Comparison of ENCODE assay signal across 2 cellular contexts in the genomic region with DNA sequence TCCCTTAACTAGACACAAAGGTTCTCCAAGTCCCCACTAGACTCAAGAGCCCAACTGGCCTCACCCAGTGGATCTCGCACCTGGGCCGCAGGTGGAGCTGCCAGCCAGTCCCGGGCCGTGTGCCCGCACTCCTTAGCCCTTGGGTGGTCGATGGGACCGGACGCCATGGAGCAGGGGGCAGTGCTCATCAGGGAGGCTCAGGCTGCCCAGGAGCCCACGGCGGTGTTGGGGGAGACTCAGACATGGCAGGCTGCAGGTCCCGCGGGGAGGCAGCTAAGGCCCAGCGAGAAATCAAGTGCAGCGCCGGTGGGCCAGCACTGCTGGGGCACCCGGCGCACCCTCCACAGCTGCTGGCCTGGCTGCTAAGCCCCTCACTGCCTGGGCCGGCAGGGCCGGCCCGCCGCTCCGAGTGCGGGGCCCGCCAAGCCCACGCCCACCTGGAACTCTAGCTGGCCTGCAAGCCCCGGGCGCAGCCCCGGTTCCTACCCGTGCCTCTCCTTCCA.
TF ChIP-seq lines count a peak whose summit lies in the region.

No MANE protein-coding gene starts in this region.

TF ChIP-seq in SK-N-SH, 30 proteins besides CTCF, POLR2A, EP300 and RAD21 (continued from another document):
- TF ChIP-seq, protein P1, sequence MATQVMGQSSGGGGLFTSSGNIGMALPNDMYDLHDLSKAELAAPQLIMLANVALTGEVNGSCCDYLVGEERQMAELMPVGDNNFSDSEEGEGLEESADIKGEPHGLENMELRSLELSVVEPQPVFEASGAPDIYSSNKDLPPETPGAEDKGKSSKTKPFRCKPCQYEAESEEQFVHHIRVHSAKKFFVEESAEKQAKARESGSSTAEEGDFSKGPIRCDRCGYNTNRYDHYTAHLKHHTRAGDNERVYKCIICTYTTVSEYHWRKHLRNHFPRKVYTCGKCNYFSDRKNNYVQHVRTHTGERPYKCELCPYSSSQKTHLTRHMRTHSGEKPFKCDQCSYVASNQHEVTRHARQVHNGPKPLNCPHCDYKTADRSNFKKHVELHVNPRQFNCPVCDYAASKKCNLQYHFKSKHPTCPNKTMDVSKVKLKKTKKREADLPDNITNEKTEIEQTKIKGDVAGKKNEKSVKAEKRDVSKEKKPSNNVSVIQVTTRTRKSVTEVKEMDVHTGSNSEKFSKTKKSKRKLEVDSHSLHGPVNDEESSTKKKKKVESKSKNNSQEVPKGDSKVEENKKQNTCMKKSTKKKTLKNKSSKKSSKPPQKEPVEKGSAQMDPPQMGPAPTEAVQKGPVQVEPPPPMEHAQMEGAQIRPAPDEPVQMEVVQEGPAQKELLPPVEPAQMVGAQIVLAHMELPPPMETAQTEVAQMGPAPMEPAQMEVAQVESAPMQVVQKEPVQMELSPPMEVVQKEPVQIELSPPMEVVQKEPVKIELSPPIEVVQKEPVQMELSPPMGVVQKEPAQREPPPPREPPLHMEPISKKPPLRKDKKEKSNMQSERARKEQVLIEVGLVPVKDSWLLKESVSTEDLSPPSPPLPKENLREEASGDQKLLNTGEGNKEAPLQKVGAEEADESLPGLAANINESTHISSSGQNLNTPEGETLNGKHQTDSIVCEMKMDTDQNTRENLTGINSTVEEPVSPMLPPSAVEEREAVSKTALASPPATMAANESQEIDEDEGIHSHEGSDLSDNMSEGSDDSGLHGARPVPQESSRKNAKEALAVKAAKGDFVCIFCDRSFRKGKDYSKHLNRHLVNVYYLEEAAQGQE (IDR thresholded peaks at IDR 0.05; ENCODE audit: low read depth, low read length) = no peak
- no peak for TF ChIP-seq NFIC (IDR thresholded peaks at IDR 0.05; ENCODE audit: borderline replicate concordance)
- TF ChIP-seq TEAD4 (IDR thresholded peaks at IDR 0.05; ENCODE audit: borderline replicate concordance, insufficient read depth) = no peak
- no peak for TF ChIP-seq GABPA (IDR thresholded peaks at IDR 0.05; ENCODE audit: low read depth)

TF ChIP-seq in SK-N-SH treated with all-trans-retinoic acid at 6 μM for 48 hours, 23 proteins besides CTCF, POLR2A, EP300 and RAD21 (continued from another document):
- TF ChIP-seq, protein P2, sequence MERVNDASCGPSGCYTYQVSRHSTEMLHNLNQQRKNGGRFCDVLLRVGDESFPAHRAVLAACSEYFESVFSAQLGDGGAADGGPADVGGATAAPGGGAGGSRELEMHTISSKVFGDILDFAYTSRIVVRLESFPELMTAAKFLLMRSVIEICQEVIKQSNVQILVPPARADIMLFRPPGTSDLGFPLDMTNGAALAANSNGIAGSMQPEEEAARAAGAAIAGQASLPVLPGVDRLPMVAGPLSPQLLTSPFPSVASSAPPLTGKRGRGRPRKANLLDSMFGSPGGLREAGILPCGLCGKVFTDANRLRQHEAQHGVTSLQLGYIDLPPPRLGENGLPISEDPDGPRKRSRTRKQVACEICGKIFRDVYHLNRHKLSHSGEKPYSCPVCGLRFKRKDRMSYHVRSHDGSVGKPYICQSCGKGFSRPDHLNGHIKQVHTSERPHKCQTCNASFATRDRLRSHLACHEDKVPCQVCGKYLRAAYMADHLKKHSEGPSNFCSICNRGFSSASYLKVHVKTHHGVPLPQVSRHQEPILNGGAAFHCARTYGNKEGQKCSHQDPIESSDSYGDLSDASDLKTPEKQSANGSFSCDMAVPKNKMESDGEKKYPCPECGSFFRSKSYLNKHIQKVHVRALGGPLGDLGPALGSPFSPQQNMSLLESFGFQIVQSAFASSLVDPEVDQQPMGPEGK (CRISPR knock-in tag; IDR thresholded peaks at IDR 0.05; ENCODE audit: borderline replicate concordance) = no peak
- no peak for TF ChIP-seq SNAI2 (CRISPR knock-in tag; IDR thresholded peaks at IDR 0.05)
- TF ChIP-seq, protein P3, sequence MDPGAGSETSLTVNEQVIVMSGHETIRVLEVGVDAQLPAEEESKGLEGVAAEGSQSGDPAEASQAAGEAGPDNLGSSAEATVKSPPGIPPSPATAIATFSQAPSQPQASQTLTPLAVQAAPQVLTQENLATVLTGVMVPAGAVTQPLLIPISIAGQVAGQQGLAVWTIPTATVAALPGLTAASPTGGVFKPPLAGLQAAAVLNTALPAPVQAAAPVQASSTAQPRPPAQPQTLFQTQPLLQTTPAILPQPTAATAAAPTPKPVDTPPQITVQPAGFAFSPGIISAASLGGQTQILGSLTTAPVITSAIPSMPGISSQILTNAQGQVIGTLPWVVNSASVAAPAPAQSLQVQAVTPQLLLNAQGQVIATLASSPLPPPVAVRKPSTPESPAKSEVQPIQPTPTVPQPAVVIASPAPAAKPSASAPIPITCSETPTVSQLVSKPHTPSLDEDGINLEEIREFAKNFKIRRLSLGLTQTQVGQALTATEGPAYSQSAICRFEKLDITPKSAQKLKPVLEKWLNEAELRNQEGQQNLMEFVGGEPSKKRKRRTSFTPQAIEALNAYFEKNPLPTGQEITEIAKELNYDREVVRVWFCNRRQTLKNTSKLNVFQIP (CRISPR knock-in tag; IDR thresholded peaks at IDR 0.05; ENCODE audit: borderline replicate concordance, low read depth) = no peak
